In the genomic region with DNA sequence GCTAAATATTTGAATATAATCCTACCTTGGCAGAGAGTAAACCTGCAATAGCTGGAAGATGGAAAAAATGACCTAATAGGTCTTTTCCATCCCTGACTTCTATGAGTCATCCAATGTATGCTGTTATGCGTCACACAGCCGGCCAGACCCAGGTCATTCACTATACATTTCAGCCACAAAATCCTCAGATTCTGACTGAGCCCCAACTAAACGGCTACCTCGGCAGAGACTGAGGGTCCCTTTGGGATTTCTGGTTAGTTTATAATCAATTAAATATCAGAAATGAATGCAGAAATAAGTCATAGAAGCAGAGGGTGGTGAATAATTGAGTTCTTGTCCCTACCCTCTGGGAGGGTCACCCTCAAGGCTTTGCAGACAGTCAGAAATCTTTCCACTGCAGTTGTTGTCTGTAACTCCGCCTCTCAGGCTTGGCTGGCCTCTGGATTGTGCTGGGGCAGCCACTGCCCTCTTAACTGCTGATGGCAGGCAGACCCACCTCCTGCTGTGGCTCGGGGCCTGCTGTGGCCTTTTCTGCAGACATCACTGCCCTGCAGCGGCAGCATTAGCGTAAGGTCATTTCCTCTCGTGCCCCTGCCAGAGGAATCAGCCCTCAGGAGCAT, we compare ENCODE assay signal across 10 cellular contexts.
DNase-seq lines count a peak whose midpoint lies in the region; ATAC-seq and TF ChIP-seq lines count a peak whose summit lies in the region.
"Had no signal": no experiment of that assay in that cellular context is flagged by ENCODE, and none has a peak within 500 bp of the region (broad histone marks: within the 10 kb centered on the region; RNA-seq: fewer than 3 reads in every experiment).

No MANE protein-coding gene starts in this region.

- no peak for TF ChIP-seq CTCF in cardiac fibroblast (IDR thresholded peaks at IDR 0.05; ENCODE audit: low read depth, low read length)

- TF ChIP-seq RAD21 in Ishikawa (IDR thresholded peaks at IDR 0.05; ENCODE audit: low read depth), result peak; percentile 69

- peak; percentile 76; the same call in 1 of the 2 replicates for TF ChIP-seq EP300 in Ishikawa (IDR thresholded peaks at IDR 0.05; ENCODE audit: borderline replicate concordance)

- H3K4me3 ChIP-seq in cardiac fibroblast (replicated peaks in 1 of 2; ENCODE audit: low read depth in 2 of 2, low read length in 2 of 2), result no peak overlapping the region
- H3K4me3 ChIP-seq: coronary artery had no signal

- no peak for ATAC-seq in HG03354 (IDR thresholded peaks at IDR 0.05; ENCODE audit: poor library complexity, severe bottlenecking, unreplicated experiment)

- DNase-seq in ELF-1 (ENCODE audit: low read depth, low spot score), result peak; percentile 93
- DNase-seq in cardiac fibroblast (ENCODE audit: low read depth in 2 of 2), result peak; percentile 56 to 86
- peak; percentile 88 for DNase-seq in myocyte (ENCODE audit: low read depth)
- DNase-seq in stimulated activated CD4-positive, alpha-beta T cell treated with anti-CD3 and anti-CD28 coated beads, Interleukin-4, amount 100 ng/mL, for 1 hour, result no peak
- no peak for DNase-seq in SW 1271 (lab: John Stamatoyannopoulos, UW)
- no peak for DNase-seq in central memory CD4-positive, alpha-beta T cell
- DNase-seq: T-helper 9 cell had no signal

TF ChIP-seq in Ishikawa, 13 proteins besides CTCF, POLR2A, EP300 and RAD21:
- no peak for TF ChIP-seq EGR1 (IDR thresholded peaks at IDR 0.05)
- peak; percentile 49 for TF ChIP-seq TEAD4 (IDR thresholded peaks at IDR 0.05)
- TF ChIP-seq CEBPB (IDR thresholded peaks at IDR 0.05), result peak; percentile 11; the same call in 1 of the 2 replicates
- TF ChIP-seq ZBTB7A (IDR thresholded peaks at IDR 0.05; ENCODE audit: low read depth), result peak; percentile 46; the same call in 1 of the 2 replicates
- TF ChIP-seq, protein P1, sequence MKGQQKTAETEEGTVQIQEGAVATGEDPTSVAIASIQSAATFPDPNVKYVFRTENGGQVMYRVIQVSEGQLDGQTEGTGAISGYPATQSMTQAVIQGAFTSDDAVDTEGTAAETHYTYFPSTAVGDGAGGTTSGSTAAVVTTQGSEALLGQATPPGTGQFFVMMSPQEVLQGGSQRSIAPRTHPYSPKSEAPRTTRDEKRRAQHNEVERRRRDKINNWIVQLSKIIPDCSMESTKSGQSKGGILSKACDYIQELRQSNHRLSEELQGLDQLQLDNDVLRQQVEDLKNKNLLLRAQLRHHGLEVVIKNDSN (IDR thresholded peaks at IDR 0.05), result no peak
- TF ChIP-seq TCF12 (IDR thresholded peaks at IDR 0.05; ENCODE audit: low read depth), result peak; percentile 69
- peak; percentile 69 for TF ChIP-seq FOXM1 (IDR thresholded peaks at IDR 0.05; ENCODE audit: borderline replicate concordance, low read depth)
- TF ChIP-seq YY1 (IDR thresholded peaks at IDR 0.05; ENCODE audit: low read depth), result peak; percentile 65
- TF ChIP-seq CREB1 (IDR thresholded peaks at IDR 0.05; ENCODE audit: low read depth), result peak; percentile 52; the same call in 1 of the 2 replicates
- TF ChIP-seq NFIC (IDR thresholded peaks at IDR 0.05), result peak; percentile 69
- TF ChIP-seq, protein P2, sequence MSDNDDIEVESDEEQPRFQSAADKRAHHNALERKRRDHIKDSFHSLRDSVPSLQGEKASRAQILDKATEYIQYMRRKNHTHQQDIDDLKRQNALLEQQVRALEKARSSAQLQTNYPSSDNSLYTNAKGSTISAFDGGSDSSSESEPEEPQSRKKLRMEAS (IDR thresholded peaks at IDR 0.05), result peak; percentile 68
TF ChIP-seq in Ishikawa: peak in this region for 9.

Comparison
In these comparisons a context has a peak if more than half of its experiments do, and no peak if none do; other contexts are left out.
1. DNase-seq: peak in ELF-1 (single experiment), cardiac fibroblast (2 of 2) and myocyte (single experiment); none in stimulated activated CD4-positive, alpha-beta T cell treated with anti-CD3 and anti-CD28 coated beads, Interleukin-4, amount 100 ng/mL, for 1 hour (single experiment), SW 1271 (0 of 2) and central memory CD4-positive, alpha-beta T cell (single experiment).